Comparison of ENCODE assay signal across 26 cellular contexts in genomic region chr19:17821190-17821589, GRCh38. TPM values are rescaled to one million over a fixed set of nuclear protein-coding genes. Genes with fewer than 3 reads are reported as not detected.
"Had no signal": no experiment of that assay in that cellular context is flagged by ENCODE, and none has a peak within 500 bp of the region (broad histone marks: within the 10 kb centered on the region; RNA-seq: fewer than 3 reads in every experiment).

TSS of gene INSL3 (minus strand) at chr19:17821519. CDS start at chr19:17821506, 13 bp downstream.

- H3K4me3 ChIP-seq: colonic mucosa, lung, sigmoid colon, skin epidermis, tibial nerve had no signal

- H3K9me3 Mint-ChIP-seq: naive B cell, nephron progenitor cell had no signal

- ATAC-seq: left colon, left ventricle myocardium superior had no signal

- H3K27me3 ChIP-seq: colonic mucosa, neutrophil had no signal

- DNase-seq: colonic mucosa; dermis blood vessel endothelial cell; foreskin melanocyte; head of caudate nucleus; hippocampal formation; left colon; left ventricle myocardium superior; mesenchymal stem cell; naive B cell; nephron progenitor cell; posterior cingulate gyrus; sigmoid colon; stimulated activated CD4-positive, alpha-beta T cell treated with anti-CD3 and anti-CD28 coated beads, Interleukin-2, amount 100 ng/mL, for 24 hours; stimulated activated CD4-positive, alpha-beta T cell treated with anti-CD3 and anti-CD28 coated beads, Interleukin-4, amount 100 ng/mL, for 4 hours; stimulated activated naive CD4-positive, alpha-beta T cell treated with Interleukin-2 at 50 U/mL for 16 hours had no signal

- H3K27ac ChIP-seq: colonic mucosa, neutrophil, sigmoid colon, skin epidermis, tibial nerve had no signal

- H3K27ac Mint-ChIP-seq: nephron progenitor cell had no signal

- H3K36me3 ChIP-seq: colonic mucosa, sigmoid colon, tibial nerve had no signal

- H3K4me1 ChIP-seq: colonic mucosa, sigmoid colon, tibial nerve had no signal

- H3K9me3 ChIP-seq: colonic mucosa, neutrophil, sigmoid colon, tibial nerve had no signal

- H3K27me3 Mint-ChIP-seq: naive B cell had no signal

- H3K4me3 Mint-ChIP-seq: naive B cell, nephron progenitor cell had no signal

RNA-seq across cellular contexts. Expression of gene INSL3, which starts in this region (rescaled TPM):
- total RNA-seq: cerebellum, colonic mucosa, dermis blood vessel endothelial cell, epithelial cell of proximal tubule, kidney epithelial cell, left colon, left ventricle myocardium superior, lung, osteocyte, pulmonary artery endothelial cell, sigmoid colon, temporal lobe, tibial nerve, ureter had no signal
